Comparison of ENCODE assay signal across 10 cellular contexts in the genomic region with DNA sequence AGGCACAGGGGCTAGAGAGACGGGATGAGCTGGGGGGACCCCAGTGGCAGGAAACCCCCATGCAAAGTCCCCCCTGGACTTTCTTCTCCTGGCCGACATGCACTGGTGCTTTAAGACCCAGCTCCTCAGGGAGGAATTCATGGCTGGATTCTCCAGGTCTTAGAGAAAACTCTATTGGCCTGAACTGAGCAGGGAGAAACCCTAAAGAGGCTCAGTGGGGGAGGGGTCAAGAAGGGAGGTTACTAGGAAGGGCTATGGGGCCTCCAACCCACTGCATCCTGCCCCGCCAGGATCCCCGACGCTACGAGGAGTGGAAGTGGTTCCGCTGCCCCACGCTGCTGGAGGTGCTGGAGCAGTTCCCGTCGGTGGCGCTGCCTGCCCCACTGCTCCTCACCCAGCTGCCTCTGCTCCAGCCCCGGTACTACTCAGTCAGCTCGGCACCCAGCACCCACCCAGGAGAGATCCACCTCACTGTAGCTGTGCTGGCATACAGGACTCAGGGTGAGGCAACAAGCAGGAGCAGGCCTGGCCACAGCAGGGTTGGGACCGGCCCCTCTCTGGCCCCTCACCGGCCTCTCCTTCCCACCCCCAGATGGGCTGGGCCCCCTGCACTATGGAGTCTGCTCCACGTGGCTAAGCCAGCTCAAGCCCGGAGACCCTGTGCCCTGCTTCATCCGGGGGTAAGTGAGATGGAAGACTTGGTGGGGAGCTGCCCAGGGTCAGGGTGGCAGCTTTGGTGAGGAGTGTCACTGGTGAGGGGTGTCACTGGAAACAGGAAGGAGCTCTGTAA.
DNase-seq lines count a peak whose midpoint lies in the region; ATAC-seq, FAIRE-seq and TF ChIP-seq lines count a peak whose summit lies in the region.
"Had no signal": no experiment of that assay in that cellular context is flagged by ENCODE, and none has a peak within 500 bp of the region (broad histone marks: within the 10 kb centered on the region; RNA-seq: fewer than 3 reads in every experiment).

No MANE protein-coding gene starts in this region.

- no peak for FAIRE-seq in D721Med (lab: Jason Lieb, UNC)
- FAIRE-seq: RCC 7860 had no signal

- H3K9me3 Mint-ChIP-seq in nephron, result no peaks in the 10 kb centered on the region

- H3K36me3 Mint-ChIP-seq in nephron (ENCODE audit: low read depth), result peaks cover 3% of the 10 kb centered on the region

- peaks cover 42% of the 10 kb centered on the region for H3K4me1 Mint-ChIP-seq in nephron

- H3K27me3 Mint-ChIP-seq in nephron (ENCODE audit: low read depth), result peaks cover 17% of the 10 kb centered on the region

- TF ChIP-seq CTCF in nephron (IDR thresholded peaks at IDR 0.05; ENCODE audit: unreplicated experiment in 3 of 3) (no peak), D721Med (IDR thresholded peaks at IDR 0.05; ENCODE audit: insufficient read depth, missing control alignments) (no peak)

- H3K27ac Mint-ChIP-seq in nephron, result peak overlapping the region; percentile 90 to 97 (median 95)

- peak overlapping the region; percentile 78 to 86 (median 84) for H3K4me3 Mint-ChIP-seq in nephron

- no peak for ATAC-seq in GM21619 (IDR thresholded peaks at IDR 0.05; ENCODE audit: unreplicated experiment)

- peak; percentile 77 for DNase-seq in ELF-1 (ENCODE audit: low read depth, low spot score)
- DNase-seq in OCI-M1 (lab: John Stamatoyannopoulos, UW), result peak; percentile 79
- peak; percentile 54 for DNase-seq in central memory CD4-positive, alpha-beta T cell
- DNase-seq in D721Med (ENCODE audit: insufficient read length, low spot score), result no peak
- DNase-seq in AML-193 (lab: John Stamatoyannopoulos, UW), result no peak
- DNase-seq in NCI-H1436 treated with DMSO at 0.1 percent for 48 hours (lab: John Stamatoyannopoulos, UW), result no peak
- DNase-seq: amniotic stem cell had no signal

Comparison
In these comparisons a context has a peak if more than half of its experiments do, and no peak if none do; other contexts are left out.
1. DNase-seq: peak in ELF-1 (single experiment), OCI-M1 (single experiment) and central memory CD4-positive, alpha-beta T cell (single experiment); none in D721Med (single experiment), AML-193 (0 of 2) and NCI-H1436 treated with DMSO at 0.1 percent for 48 hours (single experiment).